Comparison of ENCODE assay signal across 22 cellular contexts in genomic region chr4:82125170-82125862, GRCh38.
DNase-seq lines count a peak whose midpoint lies in the region; ATAC-seq lines count a peak whose summit lies in the region.
"Had no signal": no experiment of that assay in that cellular context is flagged by ENCODE, and none has a peak within 500 bp of the region (broad histone marks: within the 10 kb centered on the region; RNA-seq: fewer than 3 reads in every experiment).

No MANE protein-coding gene starts in this region.

- DNase-seq in DMS 273 treated with DMSO at 0.1 percent for 48 hours (lab: John Stamatoyannopoulos, UW): peak; percentile 30
- DNase-seq in NCI-H1694 treated with DMSO at 0.1 percent for 48 hours (lab: John Stamatoyannopoulos, UW): peak; percentile 75
- no peak for DNase-seq in SK-N-MC (ENCODE audit: low read depth, low spot score)
- DNase-seq in retina: peak; percentile 57
- DNase-seq in glomerular visceral epithelial cell (ENCODE audit: extremely low spot score): no peak
- no peak for DNase-seq in activated T-cell treated with anti-CD3 and anti-CD28 coated beads, Interleukin-2, amount 50 U/mL, for 24 hours
- DNase-seq: ACHN; Calu3; CD8-positive, alpha-beta T cell; DMS53; GDM1; KBM-7; MM.1S; NCI-H1048; NCI-H1417 treated with DMSO at 0.1 percent for 48 hours; NCI-H1930; NCI-H226; NCI-H510A treated with DMSO at 0.1 percent for 48 hours; Right ventricle myocardium superior had no signal

- H3K27ac Mint-ChIP-seq in activated T-cell treated with anti-CD3 and anti-CD28 coated beads, Interleukin-2, amount 50 U/mL, for 24 hours: no peak overlapping the region
- H3K27ac Mint-ChIP-seq: CD8-positive, alpha-beta T cell had no signal

- ATAC-seq in HG02884 (IDR thresholded peaks at IDR 0.05; ENCODE audit: unreplicated experiment): no peak
- ATAC-seq: CD8-positive, alpha-beta T cell; PC-3 had no signal

- H3K9me3 ChIP-seq in SK-N-MC (ENCODE audit: low read depth, low read length): no peaks in the 10 kb centered on the region
- H3K9me3 ChIP-seq: BLaER1 treated with 17β-estradiol and CSF1 and Interleukin-3, amounts not matched to agents 10 nM and 100 nM had no signal

- H3K9me3 Mint-ChIP-seq in activated T-cell treated with anti-CD3 and anti-CD28 coated beads, Interleukin-2, amount 50 U/mL, for 24 hours: no peaks in the 10 kb centered on the region

- no peak overlapping the region for H3K4me3 Mint-ChIP-seq in activated T-cell treated with anti-CD3 and anti-CD28 coated beads, Interleukin-2, amount 50 U/mL, for 24 hours
- H3K4me3 Mint-ChIP-seq: CD8-positive, alpha-beta T cell had no signal

- H3K4me3 ChIP-seq in SK-N-MC: no peak overlapping the region
- H3K4me3 ChIP-seq: BLaER1 treated with 17β-estradiol and CSF1 and Interleukin-3, amounts not matched to agents 10 nM and 100 nM had no signal

- H3K27me3 Mint-ChIP-seq in activated T-cell treated with anti-CD3 and anti-CD28 coated beads, Interleukin-2, amount 50 U/mL, for 24 hours: no peaks in the 10 kb centered on the region

- H3K4me1 Mint-ChIP-seq in activated T-cell treated with anti-CD3 and anti-CD28 coated beads, Interleukin-2, amount 50 U/mL, for 24 hours (ENCODE audit: low read depth): no peaks in the 10 kb centered on the region

- 0 out of 2 replicates have a peak overlapping the region, but pooled peaks have one; percentile 32 for H3K27ac ChIP-seq in SK-N-MC
- H3K27ac ChIP-seq: BLaER1 treated with 17β-estradiol and CSF1 and Interleukin-3, amounts not matched to agents 10 nM and 100 nM had no signal

- no peaks in the 10 kb centered on the region for H3K36me3 Mint-ChIP-seq in activated T-cell treated with anti-CD3 and anti-CD28 coated beads, Interleukin-2, amount 50 U/mL, for 24 hours (ENCODE audit: low read depth)
- H3K36me3 Mint-ChIP-seq: CD8-positive, alpha-beta T cell had no signal

- H3K36me3 ChIP-seq in SK-N-MC (ENCODE audit: insufficient read depth, low read length): no peaks in the 10 kb centered on the region
- H3K36me3 ChIP-seq: BLaER1 treated with 17β-estradiol and CSF1 and Interleukin-3, amounts not matched to agents 10 nM and 100 nM had no signal

- no peak overlapping the region for H3K9ac ChIP-seq in SK-N-MC (ENCODE audit: insufficient read length)
- H3K9ac ChIP-seq: BLaER1 treated with 17β-estradiol and CSF1 and Interleukin-3, amounts not matched to agents 10 nM and 100 nM had no signal

Comparison
In these comparisons a context has a peak if more than half of its experiments do, and no peak if none do; other contexts are left out.
1. DNase-seq: peak in DMS 273 treated with DMSO at 0.1 percent for 48 hours (single experiment), NCI-H1694 treated with DMSO at 0.1 percent for 48 hours (single experiment) and retina (single experiment); none in SK-N-MC (single experiment), glomerular visceral epithelial cell (single experiment) and activated T-cell treated with anti-CD3 and anti-CD28 coated beads, Interleukin-2, amount 50 U/mL, for 24 hours (single experiment).